8 cellular contexts compared by ENCODE assay signal in genomic region chr22:46738961-46739870, GRCh38. TPM values are rescaled to one million over a fixed set of nuclear protein-coding genes. Genes with fewer than 3 reads are reported as not detected.
DNase-seq lines count a peak whose midpoint lies in the region; ATAC-seq and TF ChIP-seq lines count a peak whose summit lies in the region.

No MANE protein-coding gene starts in this region.

- peaks cover 4% of the 10 kb centered on the region for H3K9me3 ChIP-seq in AG04450 (ENCODE audit: control insufficient read depth, insufficient read depth, low read length)
- H3K9me3 ChIP-seq in H9 (ENCODE audit: control insufficient read depth, low read depth, low read length), result no peaks in the 10 kb centered on the region
- H3K9me3 ChIP-seq in right atrium auricular region, result no peaks in the 10 kb centered on the region
- no peaks in the 10 kb centered on the region for H3K9me3 ChIP-seq in gastrocnemius medialis

- peak; percentile 20 for TF ChIP-seq CTCF in AG04450 (IDR thresholded peaks at IDR 0.05; ENCODE audit: low read depth, low read length)
- TF ChIP-seq CTCF in H9 (conservative IDR thresholded peaks at IDR 0.05), result no peak
- no peak for TF ChIP-seq CTCF in right atrium auricular region (IDR thresholded peaks at IDR 0.05)
- TF ChIP-seq CTCF in gastrocnemius medialis (IDR thresholded peaks at IDR 0.05 in 4 of 5, conservative IDR thresholded peaks at IDR 0.05 in 1 of 5), result peak in 1 of 5 experiments; percentile 60

- H3K27ac Mint-ChIP-seq in H9, result no peak overlapping the region; a peak in 1 of 7 replicates
- peak overlapping the region; percentile 89 for H3K27ac Mint-ChIP-seq in activated naive CD8-positive, alpha-beta T cell treated with anti-CD3 and anti-CD28 coated beads, Interleukin-2, amount 10 ng/mL, durations not matched to agents 7 days and 5 days

- peaks cover 12% of the 10 kb centered on the region for H3K27me3 Mint-ChIP-seq in H9 (ENCODE audit: low read depth)
- no peaks in the 10 kb centered on the region for H3K27me3 Mint-ChIP-seq in activated naive CD8-positive, alpha-beta T cell treated with anti-CD3 and anti-CD28 coated beads, Interleukin-2, amount 10 ng/mL, durations not matched to agents 7 days and 5 days

- no peaks in the 10 kb centered on the region for H3K27me3 ChIP-seq in AG04450 (ENCODE audit: control insufficient read depth, insufficient read depth, low read length)
- no peaks in the 10 kb centered on the region for H3K27me3 ChIP-seq in H9 (ENCODE audit: insufficient read depth, low read length)
- H3K27me3 ChIP-seq in right atrium auricular region, result no peaks in the 10 kb centered on the region
- H3K27me3 ChIP-seq in gastrocnemius medialis, result no peaks in the 10 kb centered on the region

- ATAC-seq in activated naive CD8-positive, alpha-beta T cell treated with anti-CD3 and anti-CD28 coated beads, Interleukin-2, amount 10 ng/mL, durations not matched to agents 7 days and 5 days (ENCODE audit: low read depth), result peak; percentile 38
- ATAC-seq in gastrocnemius medialis (peak; percentile 71), HG03439 (IDR thresholded peaks at IDR 0.05; ENCODE audit: unreplicated experiment) (no peak)

- H2BK20ac ChIP-seq in H9 (ENCODE audit: low read depth, low read length, poor library complexity, severe bottlenecking), result no peak overlapping the region

- no peak overlapping the region for H2AFZ ChIP-seq in H9 (ENCODE audit: low read length)

- H3K4me2 ChIP-seq in H9 (ENCODE audit: insufficient read depth, insufficient read length, low read length), result peak overlapping the region; percentile 22

- H2BK15ac ChIP-seq in H9 (ENCODE audit: low read depth, low read length), result no peak overlapping the region

- intact Hi-C loops in gastrocnemius medialis (cut with DNase I; ENCODE audit: low total_unique reads), result loop anchor here (1.0 to 5.0 kb wide), 4 partner anchors 16 to 162 kb away; partner anchors contain the start of gene TBC1D22A

- no peak overlapping the region for H3K23ac ChIP-seq in H9 (ENCODE audit: insufficient read length, low read depth, low read length)

- DNase-seq in AG04450 (ENCODE audit: low read depth, low spot score) (no peak), H9 (peak; percentile 64), RKO (ENCODE audit: low spot score) (peak; percentile 89), right atrium auricular region (ENCODE audit: low spot score) (peak; percentile 83), gastrocnemius medialis (peak; percentile 79 to 84), NCI-H446 (lab: John Stamatoyannopoulos, UW) (no peak)
- DNase-seq in activated naive CD8-positive, alpha-beta T cell treated with anti-CD3 and anti-CD28 coated beads, Interleukin-2, amount 10 ng/mL, durations not matched to agents 7 days and 5 days, result peak; percentile 56

- no peaks in the 10 kb centered on the region for H3K23me2 ChIP-seq in H9 (ENCODE audit: insufficient read length, low read depth, low read length, poor library complexity, severe bottlenecking)

- no peak overlapping the region for H4K8ac ChIP-seq in H9 (replicated peaks; ENCODE audit: insufficient read length, low read depth, low read length)

- CTCF ChIA-PET in AG04450 (lab: Charles Lee), result interaction anchor here (0.6 to 1.3 kb wide), 3 partner anchors 11 to 20 kb away, joined by 3 to 5 read pairs (median 4); no protein-coding TSS in a partner anchor

- H3K27ac ChIP-seq in AG04450 (ENCODE audit: low read depth, low read length) (peak overlapping the region; percentile 21), H9 (ENCODE audit: insufficient read length, low read depth, low read length) (no peak overlapping the region), right atrium auricular region (peak overlapping the region; percentile 97), gastrocnemius medialis (peak overlapping the region; percentile 87 to 94 (median 92))

- peak overlapping the region; percentile 65 to 80 for H3K4me3 Mint-ChIP-seq in H9
- peak overlapping the region; percentile 88 for H3K4me3 Mint-ChIP-seq in activated naive CD8-positive, alpha-beta T cell treated with anti-CD3 and anti-CD28 coated beads, Interleukin-2, amount 10 ng/mL, durations not matched to agents 7 days and 5 days

- H3K4me1 ChIP-seq in H9 (ENCODE audit: insufficient read depth, low read length) (peaks cover 7% of the 10 kb centered on the region; the same call in 1 of the 2 replicates), right atrium auricular region (peaks cover 0 to 75% of the 10 kb centered on the region in 2 donors), gastrocnemius medialis (peaks cover 60 to 61% of the 10 kb centered on the region in 2 donors)

- H3K9me3 Mint-ChIP-seq in H9, result peaks cover 3 to 8% of the 10 kb centered on the region in 2 experiments; a peak in 2 of 5 replicates
- H3K9me3 Mint-ChIP-seq in activated naive CD8-positive, alpha-beta T cell treated with anti-CD3 and anti-CD28 coated beads, Interleukin-2, amount 10 ng/mL, durations not matched to agents 7 days and 5 days, result peaks cover 4% of the 10 kb centered on the region

- no peak overlapping the region for H2BK12ac ChIP-seq in H9 (ENCODE audit: insufficient read length, low read depth, low read length)

- peaks cover 2% of the 10 kb centered on the region; the same call in 1 of the 2 replicates for H3K79me2 ChIP-seq in H9 (ENCODE audit: insufficient read depth, low read length)

- no CpG with 5 or more reads among the region's 26 CpGs for WGBS in H9 (ENCODE audit: extremely low coverage, insufficient read length, low lambda C conversion rate)

- no peak overlapping the region for H2AK5ac ChIP-seq in H9 (ENCODE audit: insufficient read length, low read length)

- H3K36me3 Mint-ChIP-seq in H9 (ENCODE audit: insufficient read depth in 1 of 3, low read depth in 3 of 3), result peaks cover 0 to 6% (median 2%) of the 10 kb centered on the region in 3 experiments; a peak in 3 of 7 replicates
- H3K36me3 Mint-ChIP-seq in activated naive CD8-positive, alpha-beta T cell treated with anti-CD3 and anti-CD28 coated beads, Interleukin-2, amount 10 ng/mL, durations not matched to agents 7 days and 5 days, result peaks cover 15% of the 10 kb centered on the region

- in situ Hi-C loops in gastrocnemius medialis (cut with MboI; ENCODE audit: low sequenced_read_pairs in 4 of 4), result no loop called here

- H3K36me3 ChIP-seq in right atrium auricular region, result no peaks in the 10 kb centered on the region
- H3K36me3 ChIP-seq in gastrocnemius medialis, result no peaks in the 10 kb centered on the region

- H3K4ac ChIP-seq in H9 (ENCODE audit: low read depth, low read length), result no peak overlapping the region

- H3K14ac ChIP-seq in H9 (ENCODE audit: insufficient read depth, low read length), result no peak overlapping the region

- peaks cover 31 to 34% of the 10 kb centered on the region in 2 experiments for H3K4me1 Mint-ChIP-seq in H9
- peaks cover 33% of the 10 kb centered on the region for H3K4me1 Mint-ChIP-seq in activated naive CD8-positive, alpha-beta T cell treated with anti-CD3 and anti-CD28 coated beads, Interleukin-2, amount 10 ng/mL, durations not matched to agents 7 days and 5 days

- H2BK5ac ChIP-seq in H9 (ENCODE audit: insufficient read length, low read length), result no peak overlapping the region

- no peak overlapping the region for H4K91ac ChIP-seq in H9 (ENCODE audit: insufficient read length, low read depth, low read length)

- H3K4me3 ChIP-seq in AG04450 (ENCODE audit: low read depth, low read length), result peak overlapping the region; percentile 76
- peak overlapping the region; percentile 62 to 85 for H3K4me3 ChIP-seq in right atrium auricular region
- H3K4me3 ChIP-seq in gastrocnemius medialis, result peak overlapping the region; percentile 62 to 79 (median 72)

- no peak overlapping the region for H3K9ac ChIP-seq in H9 (ENCODE audit: extremely low read depth, insufficient read length, low read length)

- H2BK120ac ChIP-seq in H9 (ENCODE audit: low read depth, low read length, poor library complexity, severe bottlenecking), result no peak overlapping the region

- no peak overlapping the region for H3T11ph ChIP-seq in H9 (ENCODE audit: low read length)

- H4K5ac ChIP-seq in H9 (ENCODE audit: insufficient read length, low read depth, low read length), result no peak overlapping the region

- H4K20me1 ChIP-seq in H9 (ENCODE audit: control insufficient read depth, insufficient read depth, insufficient read length), result no peaks in the 10 kb centered on the region

- peaks cover 4% of the 10 kb centered on the region for H3K79me1 ChIP-seq in H9 (ENCODE audit: insufficient read depth, low read depth, low read length, poor library complexity, severe bottlenecking)

- no peak overlapping the region for H3K56ac ChIP-seq in H9 (ENCODE audit: insufficient read length, low read depth, low read length)

- TF ChIP-seq POLR2A in gastrocnemius medialis (IDR thresholded peaks at IDR 0.05), result peak in 1 of 2 donors; percentile 65

- POLR2A ChIA-PET in AG04450 (lab: Yijun Ruan, JAX), result interaction anchor here (1.1 to 1.3 kb wide), 2 partner anchors 15 to 23 kb away, joined by 5 to 8 read pairs; partner anchors contain the start of gene TBC1D22A
- POLR2A ChIA-PET in activated naive CD8-positive, alpha-beta T cell treated with anti-CD3 and anti-CD28 coated beads, Interleukin-2, amount 10 ng/mL, durations not matched to agents 7 days and 5 days (lab: Charles Lee), result interaction anchor here (1.0 to 3.4 kb wide), 5 partner anchors 10 to 52 kb away, joined by 3 to 18 read pairs (median 5); partner anchors contain the start of gene TBC1D22A

- no peak overlapping the region for H3K18ac ChIP-seq in H9 (ENCODE audit: insufficient read length, low read depth, low read length)

RNA-seq across cellular contexts. Expression of gene CERK, which starts 1.2 kb away (rescaled TPM):
- polyA plus RNA-seq in AG04450 (2011; rRNA removed), result 29.0 and 32.9 TPM in 2 replicates
- polyA minus RNA-seq in AG04450 (2011; rRNA and poly(A)+ RNA removed), result 45.7 and 51.1 TPM in 2 replicates
- 46.3 and 47.1 TPM in 2 replicates for total RNA-seq in H9 (2021)
- 10 to 100 TPM; 90.8 to 94.9 TPM for total RNA-seq in activated naive CD8-positive, alpha-beta T cell treated with anti-CD3 and anti-CD28 coated beads, Interleukin-2, amount 10 ng/mL, durations not matched to agents 7 days and 5 days
- total RNA-seq in right atrium auricular region, result 10 to 100 TPM; 46.0 to 59.8 TPM
- total RNA-seq in gastrocnemius medialis, result 10 to 100 TPM; 32.7 to 38.7 (median 34.8) TPM

RNA-seq across cellular contexts. Expression of gene TBC1D22A, which starts 23.2 kb away (rescaled TPM):
- polyA plus RNA-seq in AG04450 (2011; rRNA removed), result 19.8 and 21.6 TPM in 2 replicates
- polyA minus RNA-seq in AG04450 (2011; rRNA and poly(A)+ RNA removed), result 17.1 and 19.6 TPM in 2 replicates
- 19.3 and 20.8 TPM in 2 replicates for total RNA-seq in H9 (2021)
- 10 to 100 TPM; 47.2 to 49.1 TPM for total RNA-seq in activated naive CD8-positive, alpha-beta T cell treated with anti-CD3 and anti-CD28 coated beads, Interleukin-2, amount 10 ng/mL, durations not matched to agents 7 days and 5 days
- 10 to 100 TPM; 11.5 to 15.4 TPM for total RNA-seq in right atrium auricular region
- total RNA-seq in gastrocnemius medialis, result 10 to 100 TPM; 18.8 to 25.2 (median 23.1) TPM

Comparison
In these comparisons a context has a peak if more than half of its experiments do, and no peak if none do; other contexts are left out.
1. DNase-seq: peak in H9 (single experiment), RKO (single experiment), activated naive CD8-positive, alpha-beta T cell treated with anti-CD3 and anti-CD28 coated beads, Interleukin-2, amount 10 ng/mL, durations not matched to agents 7 days and 5 days (single experiment), right atrium auricular region (single experiment) and gastrocnemius medialis (2 of 2); none in AG04450 (single experiment) and NCI-H446 (0 of 2).
2. Peak in every context shown above with its lines, with median percentiles within 50 percentile points of each other: H3K4me3 ChIP-seq.